In the genomic region with DNA sequence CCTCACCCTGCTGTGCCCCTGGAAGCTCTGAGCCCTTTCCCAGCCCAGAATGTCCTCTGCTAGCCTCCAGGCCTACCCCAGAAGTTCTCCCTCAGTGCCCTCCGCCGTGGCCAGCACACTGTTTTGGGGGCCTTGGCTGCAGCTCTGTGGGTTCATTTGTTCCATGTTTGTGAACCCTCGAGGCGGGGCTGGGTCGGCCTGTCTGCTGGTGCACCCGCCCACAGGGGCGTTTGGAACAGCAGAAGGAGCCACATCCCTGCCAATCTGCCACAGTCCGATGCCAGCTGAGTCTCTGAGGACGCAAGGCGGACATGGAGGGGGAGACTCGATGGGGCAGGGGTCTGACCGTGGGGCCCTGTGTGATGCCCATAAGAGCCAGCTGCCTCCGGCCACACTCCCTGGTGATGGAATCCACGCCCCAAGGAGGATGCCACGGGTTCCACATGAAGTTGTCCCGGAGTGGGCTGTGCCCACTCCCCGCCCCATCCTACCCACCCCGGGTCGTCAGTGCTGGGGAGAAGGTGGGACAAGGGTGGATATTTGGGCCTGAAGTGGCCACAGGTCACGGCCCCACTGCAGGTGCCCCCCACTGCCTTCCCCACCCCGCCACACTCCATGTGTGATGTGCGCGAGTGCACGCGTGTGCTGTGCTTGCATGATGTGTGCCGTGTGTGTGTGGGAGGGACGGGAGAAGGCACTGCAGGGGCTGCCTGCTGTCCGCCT, we compare ENCODE assay signal across 32 cellular contexts. TPM values are rescaled to one million over a fixed set of nuclear protein-coding genes. Genes with fewer than 3 reads are reported as not detected.
DNase-seq lines count a peak whose midpoint lies in the region; ATAC-seq, FAIRE-seq and TF ChIP-seq lines count a peak whose summit lies in the region.
"Had no signal": no experiment of that assay in that cellular context is flagged by ENCODE, and none has a peak within 500 bp of the region (broad histone marks: within the 10 kb centered on the region; RNA-seq: fewer than 3 reads in every experiment).

No MANE protein-coding gene starts in this region.

- intact Hi-C loops in heart left ventricle (cut with DNase I), result no loop called here
- intact Hi-C loops in left ventricle myocardium inferior (cut with micrococcal nuclease), result no loop called here
- intact Hi-C loops in HepG2 (cut with micrococcal nuclease; ENCODE audit: unreplicated experiment), result no loop called here
- intact Hi-C loops in Calu3 (cut with micrococcal nuclease; ENCODE audit: unreplicated experiment), result no loop called here
- intact Hi-C loops in activated naive CD4-positive, alpha-beta T cell treated with anti-CD3 and anti-CD28 coated beads for 36 hours (cut with micrococcal nuclease), result no loop called here

- DNase-seq in heart left ventricle (peak in 3 of 5 donors; percentile 23 to 51 (median 30)), left ventricle myocardium inferior (no peak), HepG2 (ENCODE audit: low spot score) (no peak), substantia nigra (lab: John Stamatoyannopoulos, UW) (no peak), Calu3 (no peak)
- no peak for DNase-seq in activated naive CD4-positive, alpha-beta T cell treated with anti-CD3 and anti-CD28 coated beads for 36 hours
- DNase-seq: activated CD4-positive, alpha-beta T cell treated with anti-CD3 and anti-CD28 coated beads, Interleukin-2, amount 50 U/mL, for 48 hours; activated CD4-positive, CD25-positive, alpha-beta regulatory T cell treated with anti-CD3 and anti-CD28 coated beads, Interleukin-2, amount 50 U/mL, for 72 hours; activated naive CD4-positive, alpha-beta T cell treated with anti-CD3 and anti-CD28 coated beads, Interleukin-2, amount 50 U/mL, for 16 hours; AML-193; EL; gastrocnemius medialis; GM23248; Karpas-422; mesendoderm; NCI-H1417 treated with DMSO at 0.1 percent for 48 hours; NCI-H2081 treated with DMSO at 0.1 percent for 48 hours; NCI-H2227 treated with DMSO at 0.1 percent for 48 hours; NCI-H526 treated with DMSO at 0.1 percent for 48 hours; NK-92 treated with Interleukin-12 subunit alpha and Interleukin-12 subunit beta, amount 100 ng/mL, for 24 hours; PC-9; SHP77; stimulated activated CD4-positive, alpha-beta T cell treated with anti-CD3 and anti-CD28 coated beads, Interleukin-15, amount 100 ng/mL, for 24 hours; stimulated activated CD4-positive, alpha-beta T cell treated with anti-CD3 and anti-CD28 coated beads, Interleukin-4, amount 100 ng/mL, for 4 hours; transverse colon had no signal

- whole genome bisulfite sequencing in heart left ventricle, 4 donors, result 82 to 89% (median 87%) methylated on average over 13 to 28 of the region's 28 CpGs
- WGBS in HepG2 (ENCODE audit: low lambda C conversion rate), result 54% methylated on average over 11 of the region's 28 CpGs

- H3K27ac Mint-ChIP-seq in Calu3 (ENCODE audit: unreplicated experiment), result no peak overlapping the region
- H3K27ac Mint-ChIP-seq in activated naive CD4-positive, alpha-beta T cell treated with anti-CD3 and anti-CD28 coated beads for 36 hours, result no peak overlapping the region
- H3K27ac Mint-ChIP-seq: neural progenitor cell, progenitor cell of endocrine pancreas had no signal

- TF ChIP-seq RAD21 in HepG2 (CRISPR knock-in tag; IDR thresholded peaks at IDR 0.05), result no peak

- in situ Hi-C loops in HepG2 (cut with HindIII; ENCODE audit: extremely low pct_ligation_motif_present, low pct_unique_long_range_greater_than_20kb), result no loop called here

- no peaks in the 10 kb centered on the region for H3K79me2 ChIP-seq in HepG2 (ENCODE audit: insufficient read depth, low read length)

- ATAC-seq in heart left ventricle (no peak), HepG2 (peak; percentile 4)
- ATAC-seq: gastrocnemius medialis had no signal

- no peak overlapping the region for H3K4me3 Mint-ChIP-seq in Calu3 (ENCODE audit: low read depth, unreplicated experiment)
- H3K4me3 Mint-ChIP-seq in activated naive CD4-positive, alpha-beta T cell treated with anti-CD3 and anti-CD28 coated beads for 36 hours, result no peak overlapping the region
- H3K4me3 Mint-ChIP-seq: neural progenitor cell had no signal

- H3K4me3 ChIP-seq in heart left ventricle (no peak overlapping the region), left ventricle myocardium inferior (no peak overlapping the region), HepG2 (replicated peaks in 1 of 3; ENCODE audit: insufficient read depth in 1 of 3, low read depth in 2 of 3, low read length in 3 of 3) (no peak overlapping the region; a peak in 1 of 6 replicates)
- H3K4me3 ChIP-seq: gastrocnemius medialis, GM23248, neural progenitor cell, PC-9, transverse colon had no signal

- no peaks in the 10 kb centered on the region for H3K27me3 Mint-ChIP-seq in Calu3 (ENCODE audit: unreplicated experiment)
- no peaks in the 10 kb centered on the region for H3K27me3 Mint-ChIP-seq in activated naive CD4-positive, alpha-beta T cell treated with anti-CD3 and anti-CD28 coated beads for 36 hours (ENCODE audit: low read depth)
- H3K27me3 Mint-ChIP-seq: CD4-positive, alpha-beta memory T cell; progenitor cell of endocrine pancreas had no signal

- no peak overlapping the region for H3K27ac ChIP-seq in heart left ventricle
- no peak overlapping the region for H3K27ac ChIP-seq in left ventricle myocardium inferior (replicated peaks)
- no peak overlapping the region for H3K27ac ChIP-seq in HepG2 (ENCODE audit: extremely low read length, insufficient read depth, low read length)
- H3K27ac ChIP-seq in substantia nigra (ENCODE audit: low read depth, low read length, poor library complexity, severe bottlenecking), result peak overlapping the region; percentile 83
- H3K27ac ChIP-seq: gastrocnemius medialis, GM23248, neural progenitor cell, PC-9, transverse colon had no signal

- TF ChIP-seq CTCF in heart left ventricle (IDR thresholded peaks at IDR 0.05) (no peak), left ventricle myocardium inferior (IDR thresholded peaks at IDR 0.05; ENCODE audit: borderline replicate concordance) (no peak), HepG2 (CRISPR knock-in tag; IDR thresholded peaks at IDR 0.05) (no peak), Calu3 (IDR thresholded peaks at IDR 0.05; ENCODE audit: unreplicated experiment) (no peak)

- H3K4me1 ChIP-seq in heart left ventricle, result peaks cover 0 to 15% (median 3%) of the 10 kb centered on the region in 12 donors
- peaks cover 14% of the 10 kb centered on the region for H3K4me1 ChIP-seq in left ventricle myocardium inferior
- peaks cover 27% of the 10 kb centered on the region for H3K4me1 ChIP-seq in HepG2 (ENCODE audit: insufficient read depth, low read length)

- TF ChIP-seq POLR2A in heart left ventricle (IDR thresholded peaks at IDR 0.05) (no peak), HepG2 (IDR thresholded peaks at IDR 0.05; ENCODE audit: insufficient read depth in 1 of 2, low read depth in 2 of 2, low read length in 2 of 2) (no peak)

- POLR2A ChIA-PET in HepG2 (lab: Yijun Ruan, JAX), result interaction anchor here (1.5 kb wide), 1 partner anchor 20 kb away, joined by 3 read pairs; no protein-coding TSS in a partner anchor

- CTCF ChIA-PET in HepG2 (lab: Yijun Ruan, JAX; ENCODE audit: low intra/inter-chr PET ratio, low total read pairs), result no interaction called here
- CTCF ChIA-PET in Calu3 (lab: Charles Lee), result no interaction called here
- CTCF ChIA-PET in activated naive CD4-positive, alpha-beta T cell treated with anti-CD3 and anti-CD28 coated beads for 36 hours (lab: Charles Lee), result no interaction called here

- H3K9me3 ChIP-seq in heart left ventricle, result no peaks in the 10 kb centered on the region
- H3K9me3 ChIP-seq in left ventricle myocardium inferior (replicated peaks), result no peaks in the 10 kb centered on the region
- no peaks in the 10 kb centered on the region for H3K9me3 ChIP-seq in HepG2 (ENCODE audit: low read length)
- H3K9me3 ChIP-seq: gastrocnemius medialis, transverse colon had no signal

- no peaks in the 10 kb centered on the region for H3K9me3 Mint-ChIP-seq in Calu3 (ENCODE audit: low read depth, unreplicated experiment)
- no peaks in the 10 kb centered on the region for H3K9me3 Mint-ChIP-seq in activated naive CD4-positive, alpha-beta T cell treated with anti-CD3 and anti-CD28 coated beads for 36 hours
- H3K9me3 Mint-ChIP-seq: CD4-positive, alpha-beta memory T cell; neural progenitor cell had no signal

- peak overlapping the region; percentile 55; the same call in 1 of the 2 replicates for H3K4me2 ChIP-seq in HepG2 (ENCODE audit: low read depth, low read length)
- H3K4me2 ChIP-seq: neural progenitor cell, PC-9 had no signal

- H3K27me3 ChIP-seq in heart left ventricle, result peaks cover 0 to 16% (median 0%) of the 10 kb centered on the region in 9 donors
- H3K27me3 ChIP-seq in left ventricle myocardium inferior (ENCODE audit: low read depth), result peaks cover 21% of the 10 kb centered on the region
- peaks cover 3 to 33% of the 10 kb centered on the region in 2 experiments; a peak in 4 of 5 replicates for H3K27me3 ChIP-seq in HepG2 (ENCODE audit: control insufficient read depth in 1 of 2, insufficient read depth in 2 of 2, low read length in 2 of 2)
- H3K27me3 ChIP-seq: neural progenitor cell had no signal

- FAIRE-seq in HepG2 (lab: Jason Lieb, UNC), result no peak
- FAIRE-seq: endothelial cell of umbilical vein, GM18507, GM19239 had no signal

- no peak overlapping the region for H2AFZ ChIP-seq in HepG2 (ENCODE audit: low read length)
- H2AFZ ChIP-seq: GM23248, neural progenitor cell, PC-9 had no signal

- H4K20me1 ChIP-seq in HepG2 (ENCODE audit: insufficient read depth, low read length), result no peaks in the 10 kb centered on the region

- TF ChIP-seq EP300 in HepG2 (IDR thresholded peaks at IDR 0.05; ENCODE audit: low read depth in 2 of 2, low read length in 2 of 2) (no peak), HepG2 (CRISPR knock-in tag; IDR thresholded peaks at IDR 0.05; ENCODE audit: borderline replicate concordance) (no peak)

- peaks cover 0 to 18% (median 15%) of the 10 kb centered on the region in 9 donors for H3K36me3 ChIP-seq in heart left ventricle
- H3K36me3 ChIP-seq in left ventricle myocardium inferior, result peaks cover 15% of the 10 kb centered on the region
- H3K36me3 ChIP-seq in HepG2 (replicated peaks in 1 of 2; ENCODE audit: control insufficient read depth in 1 of 2, insufficient read depth in 2 of 2, low read length in 2 of 2), result peaks cover 3 to 7% of the 10 kb centered on the region in 2 experiments; a peak in 4 of 5 replicates
- H3K36me3 ChIP-seq: neural progenitor cell had no signal

- no peaks in the 10 kb centered on the region for H3K4me1 Mint-ChIP-seq in Calu3 (ENCODE audit: low read depth, unreplicated experiment)
- H3K4me1 Mint-ChIP-seq in activated naive CD4-positive, alpha-beta T cell treated with anti-CD3 and anti-CD28 coated beads for 36 hours (ENCODE audit: low read depth), result peaks cover 18% of the 10 kb centered on the region
- H3K4me1 Mint-ChIP-seq: neural progenitor cell had no signal

- no peak overlapping the region for H3K9ac ChIP-seq in HepG2 (ENCODE audit: insufficient read depth, low read depth, low read length)
- H3K9ac ChIP-seq: GM23248, neural progenitor cell had no signal

- H3K36me3 Mint-ChIP-seq in Calu3 (ENCODE audit: insufficient read depth, unreplicated experiment), result peaks cover 3% of the 10 kb centered on the region
- peaks cover 12% of the 10 kb centered on the region for H3K36me3 Mint-ChIP-seq in activated naive CD4-positive, alpha-beta T cell treated with anti-CD3 and anti-CD28 coated beads for 36 hours (ENCODE audit: low read depth)

- no TSS peak for BruUV-seq in HepG2 (replicated peaks; lab: Mats Ljungman, UMichigan)
- no TSS peak for BruUV-seq in Calu3 (replicated peaks; lab: Mats Ljungman, UMichigan)

RNA-seq across cellular contexts. Expression of a gene that starts 7.1 kb away (rescaled TPM):
- total RNA-seq in heart left ventricle (100 to 1,000 TPM; 210 to 906 (median 800) TPM), left ventricle myocardium inferior (914 TPM), HepG2 (2016; rRNA removed; fragmentation: Illumina TruSeq; extraction: Trizol) (753 and 1,048 TPM in 2 replicates), Calu3 (2022) (122 and 124 TPM in 2 replicates)
- polyA plus RNA-seq in heart left ventricle (1,000 to 10,000 TPM in 1 of 2 donors, 100 to 1,000 TPM in 1; 552 to 2,413 TPM), HepG2 (2011; rRNA removed) (301 and 305 TPM in 2 replicates)
- 458 and 593 TPM in 2 replicates for total RNA-seq in HepG2 (2016; cell fraction: cytosol; rRNA removed; fragmentation: Illumina TruSeq; extraction: Trizol; ENCODE audit: low read depth)
- 792 and 1,109 TPM in 2 replicates for total RNA-seq in HepG2 (2016; cell fraction: insoluble cytoplasmic fraction; rRNA removed; fragmentation: Illumina TruSeq; extraction: Trizol)
- total RNA-seq in HepG2 (2016; cell fraction: membrane; rRNA removed; fragmentation: Illumina TruSeq; extraction: Trizol), result 613 and 660 TPM in 2 replicates
- total RNA-seq in HepG2 (2016; cell fraction: nucleus; rRNA removed; fragmentation: Illumina TruSeq; extraction: Trizol), result 219 and 249 TPM in 2 replicates
- 507 and 666 TPM in 2 replicates for polyA plus RNA-seq in HepG2 (2011; cell fraction: cytosol; rRNA removed)
- 133 and 152 TPM in 2 replicates for polyA plus RNA-seq in HepG2 (2011; cell fraction: nucleus; rRNA removed)
- polyA plus RNA-seq in HepG2 (2012), result 451 and 767 TPM in 2 replicates
- 482 and 603 TPM in 2 replicates for polyA plus RNA-seq in HepG2 (2016; cell fraction: cytosol; fragmentation: Illumina TruSeq; extraction: Trizol; ENCODE audit: low read depth)
- polyA plus RNA-seq in HepG2 (2016; cell fraction: insoluble cytoplasmic fraction; fragmentation: Illumina TruSeq; extraction: Trizol; ENCODE audit: low read depth), result 926 and 995 TPM in 2 replicates
- polyA plus RNA-seq in HepG2 (2016; cell fraction: membrane; fragmentation: Illumina TruSeq; extraction: Trizol; ENCODE audit: low read depth), result 496 and 594 TPM in 2 replicates
- polyA plus RNA-seq in HepG2 (2016; cell fraction: nucleus; fragmentation: Illumina TruSeq; extraction: Trizol; ENCODE audit: insufficient read depth, low read depth), result 426 and 431 TPM in 2 replicates
- 68.8 and 71.4 TPM in 2 replicates for polyA minus RNA-seq in HepG2 (2011; rRNA and poly(A)+ RNA removed; ENCODE audit: low replicate concordance)
- polyA minus RNA-seq in HepG2 (2011; cell fraction: cytosol; rRNA and poly(A)+ RNA removed), result 62.0 and 63.6 TPM in 2 replicates
- polyA minus RNA-seq in HepG2 (2011; cell fraction: nucleus; rRNA and poly(A)+ RNA removed), result 23.6 and 38.7 TPM in 2 replicates
- total RNA-seq in activated naive CD4-positive, alpha-beta T cell treated with anti-CD3 and anti-CD28 coated beads for 36 hours, result 100 to 1,000 TPM; 254 to 257 TPM

RNA-seq across cellular contexts. Expression of a gene that starts 7.4 kb away (rescaled TPM):
- 10 to 100 TPM in 2 of 9 donors, 1 to 10 TPM in 7; 1.4 to 12.9 (median 5.6) TPM for total RNA-seq in heart left ventricle
- 1 to 10 TPM; 2.0 to 4.4 TPM for polyA plus RNA-seq in heart left ventricle
- total RNA-seq in left ventricle myocardium inferior, result 4.5 TPM
- total RNA-seq in HepG2 (2016; rRNA removed; fragmentation: Illumina TruSeq; extraction: Trizol), result 11.0 and 16.0 TPM in 2 replicates
- 6.7 and 8.0 TPM in 2 replicates for total RNA-seq in HepG2 (2016; cell fraction: cytosol; rRNA removed; fragmentation: Illumina TruSeq; extraction: Trizol; ENCODE audit: low read depth)
- total RNA-seq in HepG2 (2016; cell fraction: insoluble cytoplasmic fraction; rRNA removed; fragmentation: Illumina TruSeq; extraction: Trizol), result 10.1 and 16.2 TPM in 2 replicates
- total RNA-seq in HepG2 (2016; cell fraction: membrane; rRNA removed; fragmentation: Illumina TruSeq; extraction: Trizol), result 7.6 and 8.2 TPM in 2 replicates
- total RNA-seq in HepG2 (2016; cell fraction: nucleus; rRNA removed; fragmentation: Illumina TruSeq; extraction: Trizol), result 15.9 and 16.6 TPM in 2 replicates
- 6.5 and 11.5 TPM in 2 replicates for polyA plus RNA-seq in HepG2 (2011; rRNA removed)
- 4.1 and 4.4 TPM in 2 replicates for polyA plus RNA-seq in HepG2 (2011; cell fraction: cytosol; rRNA removed)
- polyA plus RNA-seq in HepG2 (2011; cell fraction: nucleus; rRNA removed), result 40.0 and 46.9 TPM in 2 replicates
- 7.4 and 8.9 TPM in 2 replicates for polyA plus RNA-seq in HepG2 (2012)
- polyA plus RNA-seq in HepG2 (2016; cell fraction: cytosol; fragmentation: Illumina TruSeq; extraction: Trizol; ENCODE audit: low read depth), result 4.4 and 5.5 TPM in 2 replicates
- 8.5 and 12.2 TPM in 2 replicates for polyA plus RNA-seq in HepG2 (2016; cell fraction: insoluble cytoplasmic fraction; fragmentation: Illumina TruSeq; extraction: Trizol; ENCODE audit: low read depth)
- 4.9 and 6.3 TPM in 2 replicates for polyA plus RNA-seq in HepG2 (2016; cell fraction: membrane; fragmentation: Illumina TruSeq; extraction: Trizol; ENCODE audit: low read depth)
- polyA plus RNA-seq in HepG2 (2016; cell fraction: nucleus; fragmentation: Illumina TruSeq; extraction: Trizol; ENCODE audit: insufficient read depth, low read depth), result 33.7 and 41.8 TPM in 2 replicates
- polyA minus RNA-seq in HepG2 (2011; rRNA and poly(A)+ RNA removed; ENCODE audit: low replicate concordance), result 3.4 and 4.4 TPM in 2 replicates
- 1.4 TPM in 1 of 2 replicates, not detected in the other for polyA minus RNA-seq in HepG2 (2011; cell fraction: cytosol; rRNA and poly(A)+ RNA removed)
- polyA minus RNA-seq in HepG2 (2011; cell fraction: nucleus; rRNA and poly(A)+ RNA removed), result 11.8 and 15.5 TPM in 2 replicates
- total RNA-seq in Calu3 (2022), result 7.6 and 8.5 TPM in 2 replicates
- 10 to 100 TPM; 12.0 to 12.9 TPM for total RNA-seq in activated naive CD4-positive, alpha-beta T cell treated with anti-CD3 and anti-CD28 coated beads for 36 hours

RNA-seq across cellular contexts. Expression of a gene that starts 22.0 kb away (rescaled TPM):
- 10 to 100 TPM in 3 of 9 donors, 1 to 10 TPM in 6; 5.6 to 20.5 (median 8.9) TPM for total RNA-seq in heart left ventricle
- 1 to 10 TPM; 5.2 to 9.8 TPM for polyA plus RNA-seq in heart left ventricle
- total RNA-seq in left ventricle myocardium inferior, result 12.0 TPM
- 0.07 TPM in 1 of 2 replicates, not detected in the other for total RNA-seq in HepG2 (2016; rRNA removed; fragmentation: Illumina TruSeq; extraction: Trizol)
- not detected in 2 replicates for total RNA-seq in HepG2 (2016; cell fraction: cytosol; rRNA removed; fragmentation: Illumina TruSeq; extraction: Trizol; ENCODE audit: low read depth)
- total RNA-seq in HepG2 (2016; cell fraction: insoluble cytoplasmic fraction; rRNA removed; fragmentation: Illumina TruSeq; extraction: Trizol), result 0.09 TPM in 1 of 2 replicates, not detected in the other
- total RNA-seq in HepG2 (2016; cell fraction: membrane; rRNA removed; fragmentation: Illumina TruSeq; extraction: Trizol), result not detected in 2 replicates
- 0.62 TPM in 1 of 2 replicates, not detected in the other for total RNA-seq in HepG2 (2016; cell fraction: nucleus; rRNA removed; fragmentation: Illumina TruSeq; extraction: Trizol)
- 0.17 and 0.22 TPM in 2 replicates for polyA plus RNA-seq in HepG2 (2011; rRNA removed)
- polyA plus RNA-seq in HepG2 (2011; cell fraction: cytosol; rRNA removed), result 0.10 and 0.16 TPM in 2 replicates
- 1.9 and 2.5 TPM in 2 replicates for polyA plus RNA-seq in HepG2 (2011; cell fraction: nucleus; rRNA removed)
- polyA plus RNA-seq in HepG2 (2012), result 0.21 and 0.29 TPM in 2 replicates
- 0.07 TPM in 1 of 2 replicates, not detected in the other for polyA plus RNA-seq in HepG2 (2016; cell fraction: cytosol; fragmentation: Illumina TruSeq; extraction: Trizol; ENCODE audit: low read depth)
- polyA plus RNA-seq in HepG2 (2016; cell fraction: insoluble cytoplasmic fraction; fragmentation: Illumina TruSeq; extraction: Trizol; ENCODE audit: low read depth), result not detected in 2 replicates
- polyA plus RNA-seq in HepG2 (2016; cell fraction: membrane; fragmentation: Illumina TruSeq; extraction: Trizol; ENCODE audit: low read depth), result not detected in 2 replicates
- 0.53 TPM in 1 of 2 replicates, not detected in the other for polyA plus RNA-seq in HepG2 (2016; cell fraction: nucleus; fragmentation: Illumina TruSeq; extraction: Trizol; ENCODE audit: insufficient read depth, low read depth)
- polyA minus RNA-seq in HepG2 (2011; rRNA and poly(A)+ RNA removed; ENCODE audit: low replicate concordance), result 0.12 TPM in 1 of 2 replicates, not detected in the other
- polyA minus RNA-seq in HepG2 (2011; cell fraction: cytosol; rRNA and poly(A)+ RNA removed), result not detected in 2 replicates
- polyA minus RNA-seq in HepG2 (2011; cell fraction: nucleus; rRNA and poly(A)+ RNA removed), result 0.25 and 0.26 TPM in 2 replicates
- total RNA-seq in Calu3 (2022), result 0.24 and 0.40 TPM in 2 replicates
- total RNA-seq in activated naive CD4-positive, alpha-beta T cell treated with anti-CD3 and anti-CD28 coated beads for 36 hours, result not detected
- polyA plus RNA-seq: CD4-positive, alpha-beta memory T cell had no signal

RNA-seq across cellular contexts. Expression of a gene that starts 38.6 kb away (rescaled TPM):
- total RNA-seq in heart left ventricle, result 10 to 100 TPM; 16.2 to 45.7 (median 21.8) TPM
- polyA plus RNA-seq in heart left ventricle, result 10 to 100 TPM; 24.7 to 26.6 TPM
- 21.5 TPM for total RNA-seq in left ventricle myocardium inferior
- 24.2 and 28.6 TPM in 2 replicates for total RNA-seq in HepG2 (2016; rRNA removed; fragmentation: Illumina TruSeq; extraction: Trizol)
- 16.2 and 16.7 TPM in 2 replicates for total RNA-seq in HepG2 (2016; cell fraction: cytosol; rRNA removed; fragmentation: Illumina TruSeq; extraction: Trizol; ENCODE audit: low read depth)
- total RNA-seq in HepG2 (2016; cell fraction: insoluble cytoplasmic fraction; rRNA removed; fragmentation: Illumina TruSeq; extraction: Trizol), result 22.5 and 27.7 TPM in 2 replicates
- total RNA-seq in HepG2 (2016; cell fraction: membrane; rRNA removed; fragmentation: Illumina TruSeq; extraction: Trizol), result 36.9 and 38.9 TPM in 2 replicates
- 40.6 and 42.6 TPM in 2 replicates for total RNA-seq in HepG2 (2016; cell fraction: nucleus; rRNA removed; fragmentation: Illumina TruSeq; extraction: Trizol)
- 66.2 and 80.8 TPM in 2 replicates for polyA plus RNA-seq in HepG2 (2011; rRNA removed)
- 32.3 and 37.9 TPM in 2 replicates for polyA plus RNA-seq in HepG2 (2011; cell fraction: cytosol; rRNA removed)
- polyA plus RNA-seq in HepG2 (2011; cell fraction: nucleus; rRNA removed), result 406 and 428 TPM in 2 replicates
- polyA plus RNA-seq in HepG2 (2012), result 37.8 and 47.7 TPM in 2 replicates
- 13.4 and 15.5 TPM in 2 replicates for polyA plus RNA-seq in HepG2 (2016; cell fraction: cytosol; fragmentation: Illumina TruSeq; extraction: Trizol; ENCODE audit: low read depth)
- 20.0 and 26.4 TPM in 2 replicates for polyA plus RNA-seq in HepG2 (2016; cell fraction: insoluble cytoplasmic fraction; fragmentation: Illumina TruSeq; extraction: Trizol; ENCODE audit: low read depth)
- polyA plus RNA-seq in HepG2 (2016; cell fraction: membrane; fragmentation: Illumina TruSeq; extraction: Trizol; ENCODE audit: low read depth), result 26.7 and 30.4 TPM in 2 replicates
- polyA plus RNA-seq in HepG2 (2016; cell fraction: nucleus; fragmentation: Illumina TruSeq; extraction: Trizol; ENCODE audit: insufficient read depth, low read depth), result 92.0 and 96.8 TPM in 2 replicates
- polyA minus RNA-seq in HepG2 (2011; rRNA and poly(A)+ RNA removed; ENCODE audit: low replicate concordance), result 38.9 and 82.6 TPM in 2 replicates
- polyA minus RNA-seq in HepG2 (2011; cell fraction: cytosol; rRNA and poly(A)+ RNA removed), result 18.1 and 23.5 TPM in 2 replicates
- polyA minus RNA-seq in HepG2 (2011; cell fraction: nucleus; rRNA and poly(A)+ RNA removed), result 119 and 121 TPM in 2 replicates
- total RNA-seq in Calu3 (2022), result 29.5 and 30.0 TPM in 2 replicates
- total RNA-seq in activated naive CD4-positive, alpha-beta T cell treated with anti-CD3 and anti-CD28 coated beads for 36 hours, result 10 to 100 TPM; 24.7 to 25.9 TPM

RNA-seq across cellular contexts. Expression of a gene that starts 41.6 kb away (rescaled TPM):
- total RNA-seq in heart left ventricle, result 1 to 10 TPM in 8 of 9 donors, under 1 TPM in 1; 0.98 to 8.4 (median 3.6) TPM
- 1 to 10 TPM in 1 of 2 donors, under 1 TPM in 1; 0.61 to 1.9 TPM for polyA plus RNA-seq in heart left ventricle
- 2.7 TPM for total RNA-seq in left ventricle myocardium inferior
- total RNA-seq in HepG2 (2016; rRNA removed; fragmentation: Illumina TruSeq; extraction: Trizol), result 0.38 TPM in 1 of 2 replicates, not detected in the other
- 0.20 TPM in 1 of 2 replicates, not detected in the other for total RNA-seq in HepG2 (2016; cell fraction: cytosol; rRNA removed; fragmentation: Illumina TruSeq; extraction: Trizol; ENCODE audit: low read depth)
- total RNA-seq in HepG2 (2016; cell fraction: insoluble cytoplasmic fraction; rRNA removed; fragmentation: Illumina TruSeq; extraction: Trizol), result 0.09 TPM in 1 of 2 replicates, not detected in the other
- 0.25 TPM in 1 of 2 replicates, not detected in the other for total RNA-seq in HepG2 (2016; cell fraction: membrane; rRNA removed; fragmentation: Illumina TruSeq; extraction: Trizol)
- total RNA-seq in HepG2 (2016; cell fraction: nucleus; rRNA removed; fragmentation: Illumina TruSeq; extraction: Trizol), result not detected in 2 replicates
- polyA plus RNA-seq in HepG2 (2011; rRNA removed), result 0.38 and 0.40 TPM in 2 replicates
- 0.43 and 0.62 TPM in 2 replicates for polyA plus RNA-seq in HepG2 (2011; cell fraction: cytosol; rRNA removed)
- polyA plus RNA-seq in HepG2 (2011; cell fraction: nucleus; rRNA removed), result 0.33 and 0.45 TPM in 2 replicates
- polyA plus RNA-seq in HepG2 (2012), result 0.38 and 0.73 TPM in 2 replicates
- polyA plus RNA-seq in HepG2 (2016; cell fraction: cytosol; fragmentation: Illumina TruSeq; extraction: Trizol; ENCODE audit: low read depth), result not detected in 2 replicates
- polyA plus RNA-seq in HepG2 (2016; cell fraction: insoluble cytoplasmic fraction; fragmentation: Illumina TruSeq; extraction: Trizol; ENCODE audit: low read depth), result not detected in 2 replicates
- polyA plus RNA-seq in HepG2 (2016; cell fraction: membrane; fragmentation: Illumina TruSeq; extraction: Trizol; ENCODE audit: low read depth), result 0.13 TPM in 1 of 2 replicates, not detected in the other
- polyA plus RNA-seq in HepG2 (2016; cell fraction: nucleus; fragmentation: Illumina TruSeq; extraction: Trizol; ENCODE audit: insufficient read depth, low read depth), result not detected in 2 replicates
- 0.32 TPM in 1 of 2 replicates, not detected in the other for polyA minus RNA-seq in HepG2 (2011; rRNA and poly(A)+ RNA removed; ENCODE audit: low replicate concordance)
- polyA minus RNA-seq in HepG2 (2011; cell fraction: cytosol; rRNA and poly(A)+ RNA removed), result 0.69 and 1.3 TPM in 2 replicates
- polyA minus RNA-seq in HepG2 (2011; cell fraction: nucleus; rRNA and poly(A)+ RNA removed), result 0.37 and 1.3 TPM in 2 replicates
- not detected in 2 replicates for total RNA-seq in Calu3 (2022)
- 10 to 100 TPM; 17.4 to 18.1 TPM for total RNA-seq in activated naive CD4-positive, alpha-beta T cell treated with anti-CD3 and anti-CD28 coated beads for 36 hours
- total RNA-seq: gastrocnemius medialis had no signal
- polyA plus RNA-seq: fibroblast of lung, GM23248 had no signal

Comparison
In these comparisons a context has a peak if more than half of its experiments do, and no peak if none do; other contexts are left out.
1. DNase-seq: peak in heart left ventricle (3 of 5); none in left ventricle myocardium inferior (single experiment), HepG2 (single experiment), substantia nigra (0 of 49), Calu3 (single experiment) and activated naive CD4-positive, alpha-beta T cell treated with anti-CD3 and anti-CD28 coated beads for 36 hours (single experiment).